In genomic region chr11:15707971-15708370, GRCh38 we compare ENCODE assay signal across 10 cellular contexts.
DNase-seq lines count a peak whose midpoint lies in the region; ATAC-seq and TF ChIP-seq lines count a peak whose summit lies in the region.
"Had no signal": no experiment of that assay in that cellular context is flagged by ENCODE, and none has a peak within 500 bp of the region (broad histone marks: within the 10 kb centered on the region; RNA-seq: fewer than 3 reads in every experiment).

No MANE protein-coding gene starts in this region.

- H3K9me3 ChIP-seq in OCI-LY7 (ENCODE audit: low read length) (no peaks in the 10 kb centered on the region), esophagus squamous epithelium (no peaks in the 10 kb centered on the region)
- H3K9me3 ChIP-seq in effector memory CD4-positive, alpha-beta T cell (ENCODE audit: control insufficient read depth, low read length) = no peaks in the 10 kb centered on the region
- H3K9me3 ChIP-seq: neutrophil had no signal

- BruUV-seq in OCI-LY7 (replicated peaks; lab: Mats Ljungman, UMichigan) = no TSS peak

- H3K9me2 ChIP-seq in OCI-LY7 (ENCODE audit: insufficient read depth, low read length) = no peaks in the 10 kb centered on the region

- no peaks in the 10 kb centered on the region for H3K36me3 ChIP-seq in OCI-LY7 (ENCODE audit: insufficient read depth, low read length)
- no peaks in the 10 kb centered on the region for H3K36me3 ChIP-seq in esophagus squamous epithelium
- no peaks in the 10 kb centered on the region for H3K36me3 ChIP-seq in effector memory CD4-positive, alpha-beta T cell (ENCODE audit: control insufficient read depth, insufficient read depth, low read length)
- H3K36me3 ChIP-seq: neutrophil had no signal

- H3K27ac ChIP-seq in OCI-LY7 (ENCODE audit: low read depth, low read length, poor library complexity, severe bottlenecking) = no peak overlapping the region
- no peak overlapping the region for H3K27ac ChIP-seq in esophagus squamous epithelium
- H3K27ac ChIP-seq in effector memory CD4-positive, alpha-beta T cell (ENCODE audit: insufficient read depth, low read length, poor library complexity, severe bottlenecking) = no peak overlapping the region
- H3K27ac ChIP-seq: neutrophil had no signal

- H2AFZ ChIP-seq in OCI-LY7 (ENCODE audit: low read length) = no peak overlapping the region

- 22 to 24% methylated on average over 2 of the region's 2 CpGs for WGBS in esophagus squamous epithelium, 2 donors

- TF ChIP-seq POLR2A in esophagus squamous epithelium (IDR thresholded peaks at IDR 0.05) = no peak

- ATAC-seq in HG02973 (IDR thresholded peaks at IDR 0.05; ENCODE audit: unreplicated experiment) = no peak

- no peaks in the 10 kb centered on the region for H3K4me1 ChIP-seq in OCI-LY7 (ENCODE audit: insufficient read depth, low read length, poor library complexity, severe bottlenecking)
- H3K4me1 ChIP-seq in esophagus squamous epithelium = peaks cover 0 to 13% (median 7%) of the 10 kb centered on the region in 3 donors
- H3K4me1 ChIP-seq in effector memory CD4-positive, alpha-beta T cell (ENCODE audit: control insufficient read depth, insufficient read depth, low read length, poor library complexity, severe bottlenecking) = no peaks in the 10 kb centered on the region

- peak; percentile 71 for DNase-seq in G401 (ENCODE audit: low spot score)
- peak; percentile 72 for DNase-seq in fibroblast of peridontal ligament (ENCODE audit: extremely low read depth)
- peak; percentile 13 for DNase-seq in putamen (ENCODE audit: low spot score)
- DNase-seq in OCI-LY7 (ENCODE audit: low spot score) = no peak
- no peak for DNase-seq in esophagus squamous epithelium (lab: John Stamatoyannopoulos, UW)
- no peak for DNase-seq in effector memory CD4-positive, alpha-beta T cell
- DNase-seq: activated CD4-positive, alpha-beta T cell treated with anti-CD3 and anti-CD28 coated beads, Interleukin-2, amount 10 ng/mL, durations not matched to agents 7 days and 5 days had no signal

- H4K20me1 ChIP-seq in OCI-LY7 (ENCODE audit: insufficient read depth, low read length) = no peaks in the 10 kb centered on the region

- peaks cover 0 to 4% (median 0%) of the 10 kb centered on the region in 4 donors for H3K27me3 ChIP-seq in esophagus squamous epithelium
- no peaks in the 10 kb centered on the region for H3K27me3 ChIP-seq in effector memory CD4-positive, alpha-beta T cell (replicated peaks; ENCODE audit: control insufficient read depth, insufficient read depth, low read length, poor library complexity, severe bottlenecking)
- H3K27me3 ChIP-seq: neutrophil had no signal

- TF ChIP-seq CTCF in OCI-LY7 (conservative IDR thresholded peaks at IDR 0.05; ENCODE audit: low read length) = no peak
- TF ChIP-seq CTCF in esophagus squamous epithelium (IDR thresholded peaks at IDR 0.05) = no peak

- intact Hi-C loops in OCI-LY7 (cut with micrococcal nuclease; ENCODE audit: unreplicated experiment) (no loop called here), esophagus squamous epithelium (cut with DNase I) (no loop called here)

- CTCF ChIA-PET in OCI-LY7 (lab: Charles Lee; ENCODE audit: unreplicated experiment) = no interaction called here

- no peaks in the 10 kb centered on the region for H3K79me2 ChIP-seq in OCI-LY7 (ENCODE audit: insufficient read depth, low read depth, low read length)

- POLR2A ChIA-PET in OCI-LY7 (lab: Charles Lee) = no interaction called here

- H3K4me2 ChIP-seq in OCI-LY7 (ENCODE audit: low read length) = no peak overlapping the region

- in situ Hi-C loops in G401 (cut with HindIII; ENCODE audit: low sequenced_read_pairs) = no loop called here

- H3K4me3 ChIP-seq in OCI-LY7 (ENCODE audit: low read depth, low read length, poor library complexity, severe bottlenecking) = no peak overlapping the region
- no peak overlapping the region for H3K4me3 ChIP-seq in esophagus squamous epithelium
- H3K4me3 ChIP-seq in effector memory CD4-positive, alpha-beta T cell (ENCODE audit: insufficient read depth, low read depth, low read length, poor library complexity, severe bottlenecking) = no peak overlapping the region

TF ChIP-seq in PFSK-1, 5 proteins besides CTCF, POLR2A, EP300 and RAD21:
- TF ChIP-seq FOXP2 (optimal IDR thresholded peaks at IDR 0.05; ENCODE audit: borderline replicate concordance, extremely low read depth, extremely low read length, insufficient read depth) = peak; percentile 45
- TF ChIP-seq REST (IDR thresholded peaks at IDR 0.05; ENCODE audit: insufficient read depth in 1 of 2, low read depth in 2 of 2, low read length in 2 of 2) = no peak
- TF ChIP-seq TAF1 (IDR thresholded peaks at IDR 0.05; ENCODE audit: borderline replicate concordance, insufficient read depth, low read length) = no peak
- TF ChIP-seq POLR2AphosphoS5 (IDR thresholded peaks at IDR 0.05; ENCODE audit: low read depth, low read length) = no peak
- no peak for TF ChIP-seq SIN3A (IDR thresholded peaks at IDR 0.05; ENCODE audit: borderline replicate concordance, insufficient read depth, low read length)

Comparison
In these comparisons a context has a peak if more than half of its experiments do, and no peak if none do; other contexts are left out.
1. DNase-seq: peak in G401 (single experiment), fibroblast of peridontal ligament (single experiment) and putamen (single experiment); none in OCI-LY7 (single experiment), esophagus squamous epithelium (single experiment) and effector memory CD4-positive, alpha-beta T cell (0 of 3).